13 cellular contexts compared by ENCODE assay signal in the genomic region with DNA sequence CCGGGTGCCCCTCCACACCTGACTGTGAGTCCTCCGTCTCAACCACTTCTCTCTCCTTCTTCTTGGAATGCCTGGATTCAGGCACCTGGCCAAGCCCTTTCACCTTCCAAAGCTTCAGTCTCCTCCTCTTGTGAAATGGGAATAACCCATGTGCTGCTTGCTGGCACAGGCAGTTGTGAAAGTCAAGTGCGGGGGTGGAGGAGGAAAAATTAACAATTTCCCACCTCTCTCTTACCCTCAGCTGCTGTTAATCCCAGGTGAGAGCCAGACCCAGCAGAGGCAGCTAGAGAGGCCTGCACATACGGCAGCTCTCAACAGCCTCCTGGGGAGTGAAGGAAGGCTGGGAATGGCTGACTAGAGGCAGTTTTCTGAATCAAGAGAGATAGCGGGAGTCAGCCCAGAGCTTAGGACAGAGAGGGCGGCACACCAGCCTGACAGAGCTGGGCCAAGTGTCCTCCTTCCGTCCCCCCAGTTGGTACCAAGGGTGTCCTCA.
A peak's percentile ranks its signal among the peaks of the same experiment; 100 is the strongest.
DNase-seq lines count a peak whose midpoint lies in the region; ATAC-seq and TF ChIP-seq lines count a peak whose summit lies in the region.
"Had no signal": no experiment of that assay in that cellular context is flagged by ENCODE, and none has a peak within 500 bp of the region (broad histone marks: within the 10 kb centered on the region; RNA-seq: fewer than 3 reads in every experiment).

No MANE protein-coding gene starts in this region.

- peak overlapping the region; percentile 52 for H3K27ac ChIP-seq in Panc1 (ENCODE audit: low read length)
- H3K27ac ChIP-seq in skeletal muscle tissue (ENCODE audit: low read depth, low read length) = peak overlapping the region; percentile 37
- H3K27ac ChIP-seq: testis had no signal

- no TSS peak for BruUV-seq in Panc1 (replicated peaks; lab: Mats Ljungman, UMichigan)

- H3K9ac ChIP-seq in skeletal muscle tissue (ENCODE audit: low read depth in 1 of 3, low read length in 3 of 3) = peak overlapping the region in 1 of 3 donors; percentile 30

- POLR2A ChIA-PET in Panc1 (lab: Charles Lee) = interaction anchor here (0.5 kb wide), 1 partner anchor 18 kb away, joined by 4 read pairs; no protein-coding TSS in a partner anchor

- H3K4me1 ChIP-seq in Panc1 (ENCODE audit: control insufficient read depth, insufficient read depth, low read length) (peaks cover 25% of the 10 kb centered on the region), skeletal muscle tissue (ENCODE audit: control insufficient read depth in 3 of 3, insufficient read depth in 3 of 3, low read length in 3 of 3) (peaks cover 15 to 32% (median 23%) of the 10 kb centered on the region in 3 donors)

- H3K27me3 ChIP-seq in Panc1 (ENCODE audit: control insufficient read depth, insufficient read depth, low read length) (no peaks in the 10 kb centered on the region), skeletal muscle tissue (ENCODE audit: control insufficient read depth in 3 of 3, insufficient read depth in 3 of 3, low read length in 3 of 3) (no peaks in the 10 kb centered on the region)
- H3K27me3 ChIP-seq: MG63, testis had no signal

- CTCF ChIA-PET in Panc1 (lab: Charles Lee) = interaction anchor here (1.0 kb wide), 1 partner anchor 201 kb away, joined by 3 read pairs; no protein-coding TSS in a partner anchor

- in situ Hi-C loops in Panc1 (cut with HindIII; ENCODE audit: low pct_unique_long_range_greater_than_20kb, low sequenced_read_pairs) = no loop called here

- H3K9me3 ChIP-seq in Panc1 (ENCODE audit: control insufficient read depth, insufficient read depth, low read depth, low read length) (no peaks in the 10 kb centered on the region), skeletal muscle tissue (ENCODE audit: control insufficient read depth in 3 of 3, low read length in 3 of 3) (no peaks in the 10 kb centered on the region)
- H3K9me3 ChIP-seq: MG63, testis had no signal

- intact Hi-C loops in Panc1 (cut with micrococcal nuclease; ENCODE audit: unreplicated experiment) = no loop called here

- TF ChIP-seq CTCF in Panc1 (IDR thresholded peaks at IDR 0.05) = no peak

- H3K36me3 ChIP-seq in Panc1 (ENCODE audit: control insufficient read depth, insufficient read depth, low read length) = no peaks in the 10 kb centered on the region
- H3K36me3 ChIP-seq in skeletal muscle tissue (ENCODE audit: control insufficient read depth in 3 of 3, insufficient read depth in 3 of 3, low read length in 3 of 3) = peaks cover 0 to 2% (median 0%) of the 10 kb centered on the region in 3 donors
- H3K36me3 ChIP-seq: MG63 had no signal

- ATAC-seq in Panc1 (peak; percentile 18; the same call in 1 of the 2 replicates), GM19395 (IDR thresholded peaks at IDR 0.05; ENCODE audit: unreplicated experiment) (no peak), GM19328 (IDR thresholded peaks at IDR 0.05; ENCODE audit: unreplicated experiment) (no peak)

- H3K4me3 ChIP-seq in Panc1 (ENCODE audit: low read depth in 2 of 2, low read length in 2 of 2) (no peak overlapping the region), skeletal muscle tissue (ENCODE audit: low read length in 3 of 3) (no peak overlapping the region)
- H3K4me3 ChIP-seq: MG63, testis had no signal

- DNase-seq in NCI-H2029 treated with DMSO at 0.1 percent for 48 hours (lab: John Stamatoyannopoulos, UW) (peak; percentile 28), NCI-H2029 (lab: John Stamatoyannopoulos, UW) (no peak), Panc1 (ENCODE audit: low read depth, low spot score) (no peak), glomerular visceral epithelial cell (ENCODE audit: extremely low spot score) (peak; percentile 29), NCI-H748 (lab: John Stamatoyannopoulos, UW; ENCODE audit: unreplicated experiment) (no peak)
- DNase-seq: activated T-cell treated with anti-CD3 and anti-CD28 coated beads for 4 hours, NCI-H345, SHP77, testis had no signal

Comparison
In these comparisons a context has a peak if more than half of its experiments do, and no peak if none do; other contexts are left out.
1. DNase-seq: peak in NCI-H2029 treated with DMSO at 0.1 percent for 48 hours (single experiment) and glomerular visceral epithelial cell (single experiment); none in NCI-H2029 (single experiment), Panc1 (single experiment) and NCI-H748 (single experiment).